In genomic region chr3:4731543-4732111, GRCh38 we compare ENCODE assay signal across 25 cellular contexts.
DNase-seq lines count a peak whose midpoint lies in the region; ATAC-seq and TF ChIP-seq lines count a peak whose summit lies in the region.
"Had no signal": no experiment of that assay in that cellular context is flagged by ENCODE, and none has a peak within 500 bp of the region (broad histone marks: within the 10 kb centered on the region; RNA-seq: fewer than 3 reads in every experiment).

No MANE protein-coding gene starts in this region.

- intact Hi-C loops in left lung (cut with DNase I): no loop called here
- intact Hi-C loops in thyroid gland (cut with DNase I): no loop called here

- H3K9me2 ChIP-seq in Karpas-422 (replicated peaks; ENCODE audit: insufficient read depth, low read length): no peaks in the 10 kb centered on the region
- H3K9me2 ChIP-seq: SK-N-SH had no signal

- TF ChIP-seq POLR2A in thyroid gland (IDR thresholded peaks at IDR 0.05): no peak

- H4K20me1 ChIP-seq in Karpas-422 (ENCODE audit: insufficient read depth, low read depth, low read length): no peaks in the 10 kb centered on the region
- H4K20me1 ChIP-seq: BLaER1 had no signal

- H3K9me3 ChIP-seq in left lung (no peaks in the 10 kb centered on the region), thyroid gland (no peaks in the 10 kb centered on the region), Karpas-422 (ENCODE audit: low read length) (no peaks in the 10 kb centered on the region)
- H3K9me3 ChIP-seq: adrenal gland, BLaER1, SK-N-SH had no signal

- H3K4me3 ChIP-seq in left lung (no peak overlapping the region), thyroid gland (replicated peaks in 1 of 3) (no peak overlapping the region), Karpas-422 (ENCODE audit: low read length) (no peak overlapping the region)
- H3K4me3 ChIP-seq: adrenal gland, BLaER1, hepatocyte, smooth muscle cell had no signal

- no peaks in the 10 kb centered on the region for H3K79me2 ChIP-seq in Karpas-422 (ENCODE audit: low read length)
- H3K79me2 ChIP-seq: hepatocyte had no signal

- WGBS in thyroid gland, 2 donors: 89 to 92% methylated on average over 6 of the region's 6 CpGs

- H3K4me2 ChIP-seq in Karpas-422 (ENCODE audit: low read depth, low read length, poor library complexity, severe bottlenecking): no peak overlapping the region
- H3K4me2 ChIP-seq: BLaER1, hepatocyte, SK-N-SH, smooth muscle cell had no signal

- peaks cover 7 to 12% of the 10 kb centered on the region in 2 donors for H3K4me1 ChIP-seq in left lung
- peaks cover 37 to 44% of the 10 kb centered on the region in 2 donors for H3K4me1 ChIP-seq in thyroid gland
- H3K4me1 ChIP-seq in Karpas-422 (ENCODE audit: low read length): no peaks in the 10 kb centered on the region

- H2AFZ ChIP-seq in Karpas-422 (ENCODE audit: low read length): no peak overlapping the region
- H2AFZ ChIP-seq: hepatocyte had no signal

- H3K9ac ChIP-seq in Karpas-422 (ENCODE audit: low read length): no peak overlapping the region
- H3K9ac ChIP-seq: BLaER1, SK-N-SH had no signal

- DNase-seq in left lung (no peak), thyroid gland (no peak), G401 (ENCODE audit: low spot score) (no peak), Karpas-422 (no peak)
- DNase-seq in activated CD4-positive, alpha-beta T cell treated with anti-CD3 and anti-CD28 coated beads, Interleukin-2, amount 50 U/mL, for 48 hours: no peak
- DNase-seq: activated T-cell treated with anti-CD3 and anti-CD28 coated beads for 4 hours; adrenal gland; brain microvascular endothelial cell; effector CD4-positive, alpha-beta T cell; EL; left colon; NCI-H1417 treated with DMSO at 0.1 percent for 48 hours; NCI-H2081; NCI-H526 treated with DMSO at 0.1 percent for 48 hours; posterior cingulate gyrus; right cardiac atrium; SK-N-SH; stimulated activated naive CD4-positive, alpha-beta T cell treated with Interleukin-2 at 50 U/mL for 16 hours had no signal

- peak overlapping the region; percentile 68 for H3K27ac ChIP-seq in VCaP
- H3K27ac ChIP-seq in angular gyrus (ENCODE audit: low read depth, low read length): peak overlapping the region; percentile 69
- peak overlapping the region; percentile 24 to 77 for H3K27ac ChIP-seq in left lung
- peak overlapping the region; percentile 82 to 95 (median 89) for H3K27ac ChIP-seq in thyroid gland
- no peak overlapping the region for H3K27ac ChIP-seq in Karpas-422 (ENCODE audit: low read length)
- H3K27ac ChIP-seq: adrenal gland, BLaER1, brain microvascular endothelial cell, hepatocyte, HL-60 had no signal

- TF ChIP-seq CTCF in VCaP (conservative IDR thresholded peaks at IDR 0.05): no peak
- no peak for TF ChIP-seq CTCF in left lung (IDR thresholded peaks at IDR 0.05)
- TF ChIP-seq CTCF in thyroid gland (IDR thresholded peaks at IDR 0.05): no peak

- peak; percentile 25 for ATAC-seq in left lung
- ATAC-seq: left colon, Right ventricle myocardium inferior had no signal

- H3K27me3 ChIP-seq in left lung: no peaks in the 10 kb centered on the region
- no peaks in the 10 kb centered on the region for H3K27me3 ChIP-seq in thyroid gland
- H3K27me3 ChIP-seq in Karpas-422 (ENCODE audit: low read length): no peaks in the 10 kb centered on the region
- H3K27me3 ChIP-seq: adrenal gland, BLaER1, brain microvascular endothelial cell, hepatocyte had no signal

- in situ Hi-C loops in G401 (cut with HindIII; ENCODE audit: low sequenced_read_pairs): loop anchor here (10.0 kb wide), 1 partner anchor 343 kb away; no protein-coding TSS in a partner anchor

- H3K36me3 ChIP-seq in left lung (no peaks in the 10 kb centered on the region), thyroid gland (peaks cover 0 to 3% of the 10 kb centered on the region in 2 donors), Karpas-422 (ENCODE audit: insufficient read depth, low read length) (no peaks in the 10 kb centered on the region)
- H3K36me3 ChIP-seq: brain microvascular endothelial cell had no signal
